31 cellular contexts compared by ENCODE assay signal in the genomic region with DNA sequence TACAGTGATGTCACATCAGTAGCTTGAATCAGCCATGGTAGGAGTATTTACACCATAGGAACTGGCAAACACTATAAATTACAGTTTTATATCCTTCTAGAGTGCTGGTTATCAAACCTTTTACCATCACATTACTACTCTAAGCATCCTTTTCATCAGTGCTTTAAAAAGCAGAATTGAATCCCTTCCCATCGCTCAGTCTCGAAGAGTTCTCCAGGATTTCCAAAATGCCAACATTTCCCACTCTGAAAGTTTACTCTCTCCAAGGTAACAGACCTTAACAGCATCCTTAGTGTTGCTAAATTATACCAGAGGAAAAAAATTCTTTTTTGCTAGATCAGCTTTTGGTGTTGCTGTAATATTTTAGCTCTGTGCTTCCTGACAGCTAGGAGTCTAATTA.
"Had no signal": no experiment of that assay in that cellular context is flagged by ENCODE, and none has a peak within 500 bp of the region (broad histone marks: within the 10 kb centered on the region; RNA-seq: fewer than 3 reads in every experiment).

No MANE protein-coding gene starts in this region.

- H3K27ac Mint-ChIP-seq: immature natural killer cell; naive thymus-derived CD8-positive, alpha-beta T cell; nephron; stimulated activated effector memory CD8-positive, alpha-beta T cell treated with anti-CD3 and anti-CD28 coated beads, Interleukin-12 subunit alpha, Interleukin-12 subunit beta, amount 100 ng/mL, for 72 hours; stimulated activated naive CD8-positive, alpha-beta T cell treated with anti-CD3 and anti-CD28 coated beads, Interleukin-15, Interleukin-2, amounts not matched to agents 100 ng/mL and 50 ng/mL, for 24 hours had no signal

- H3K4me3 ChIP-seq: left lung, lower lobe of right lung, pancreas, prostate gland, sigmoid colon, spleen, suprapubic skin, thoracic aorta, tibial artery, upper lobe of right lung had no signal

- ATAC-seq: left colon; left lung; lower lobe of right lung; naive thymus-derived CD8-positive, alpha-beta T cell; pancreas; right cardiac atrium; stimulated activated effector memory CD8-positive, alpha-beta T cell treated with anti-CD3 and anti-CD28 coated beads, Interleukin-12 subunit alpha, Interleukin-12 subunit beta, amount 100 ng/mL, for 72 hours; upper lobe of right lung had no signal

- H3K9me3 ChIP-seq: left lung, lower lobe of right lung, pancreas, prostate gland, sigmoid colon, spleen, suprapubic skin, thoracic aorta, tibial artery, upper lobe of right lung had no signal

- H3K27me3 ChIP-seq: left lung, pancreas, sigmoid colon, spleen, suprapubic skin, tibial artery, upper lobe of right lung had no signal

- H3K36me3 Mint-ChIP-seq: immature natural killer cell; naive thymus-derived CD8-positive, alpha-beta T cell; stimulated activated effector memory CD8-positive, alpha-beta T cell treated with anti-CD3 and anti-CD28 coated beads, Interleukin-12 subunit alpha, Interleukin-12 subunit beta, amount 100 ng/mL, for 72 hours had no signal

- H3K4me3 Mint-ChIP-seq: immature natural killer cell; naive thymus-derived CD8-positive, alpha-beta T cell; nephron; neural crest cell; stimulated activated effector memory CD8-positive, alpha-beta T cell treated with anti-CD3 and anti-CD28 coated beads, Interleukin-12 subunit alpha, Interleukin-12 subunit beta, amount 100 ng/mL, for 72 hours; stimulated activated naive CD8-positive, alpha-beta T cell treated with anti-CD3 and anti-CD28 coated beads, Interleukin-15, Interleukin-2, amounts not matched to agents 100 ng/mL and 50 ng/mL, for 24 hours had no signal

- H3K27me3 Mint-ChIP-seq: stimulated activated naive CD8-positive, alpha-beta T cell treated with anti-CD3 and anti-CD28 coated beads, Interleukin-15, Interleukin-2, amounts not matched to agents 100 ng/mL and 50 ng/mL, for 24 hours had no signal

- FAIRE-seq: islet of Langerhans, kidney, pancreas, small intestine, urothelium cell line had no signal

- H3K36me3 ChIP-seq: left lung, lower lobe of right lung, pancreas, prostate gland, sigmoid colon, spleen, suprapubic skin, thoracic aorta, tibial artery, upper lobe of right lung had no signal

- H3K4me1 ChIP-seq: left lung, lower lobe of right lung, pancreas, prostate gland, sigmoid colon, spleen, suprapubic skin, tibial artery, upper lobe of right lung had no signal

- H3K9me3 Mint-ChIP-seq: naive thymus-derived CD8-positive, alpha-beta T cell; nephron; neural crest cell; stimulated activated naive CD8-positive, alpha-beta T cell treated with anti-CD3 and anti-CD28 coated beads, Interleukin-15, Interleukin-2, amounts not matched to agents 100 ng/mL and 50 ng/mL, for 24 hours had no signal

- H3K4me1 Mint-ChIP-seq: immature natural killer cell; naive thymus-derived CD8-positive, alpha-beta T cell; stimulated activated effector memory CD8-positive, alpha-beta T cell treated with anti-CD3 and anti-CD28 coated beads, Interleukin-12 subunit alpha, Interleukin-12 subunit beta, amount 100 ng/mL, for 72 hours had no signal

- H3K27ac ChIP-seq: left lung, lower lobe of right lung, pancreas, prostate gland, sigmoid colon, spleen, suprapubic skin, thoracic aorta, tibial artery, upper lobe of right lung had no signal

- DNase-seq: hypothalamus; immature natural killer cell; kidney; left colon; left lung; lower lobe of right lung; mammary epithelial cell; mesenchymal stem cell; naive thymus-derived CD8-positive, alpha-beta T cell; nucleus accumbens; pancreas; posterior cingulate gyrus; retina; right cardiac atrium; sigmoid colon; small intestine; spleen; stimulated activated CD4-positive, alpha-beta T cell treated with anti-CD3 and anti-CD28 coated beads, Interleukin-4, amount 100 ng/mL, for 24 hours; stimulated activated naive CD4-positive, alpha-beta T cell; tibial artery; trophoblast cell; upper lobe of right lung had no signal
